Comparison of ENCODE assay signal across 25 cellular contexts in the genomic region with DNA sequence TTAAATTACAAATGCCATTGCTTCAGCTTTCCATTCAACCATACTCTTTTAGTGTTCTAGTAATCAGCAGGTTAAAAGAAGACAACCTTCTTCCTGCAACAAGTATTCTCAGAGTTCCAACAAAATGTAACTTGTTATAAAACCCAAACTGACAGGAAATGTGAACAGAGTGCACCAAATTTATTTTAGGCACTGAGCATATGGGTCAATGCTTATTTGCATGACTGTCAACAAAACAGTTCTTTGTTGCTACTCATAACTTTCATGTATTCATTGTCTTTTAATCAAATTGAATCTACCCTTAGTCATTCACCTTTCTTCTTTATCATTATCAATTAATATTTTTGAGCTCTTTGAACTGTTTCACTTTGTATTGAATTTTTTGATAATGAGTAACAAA.
"Had no signal": no experiment of that assay in that cellular context is flagged by ENCODE, and none has a peak within 500 bp of the region (broad histone marks: within the 10 kb centered on the region; RNA-seq: fewer than 3 reads in every experiment).

No MANE protein-coding gene starts in this region.

- ATAC-seq: activated CD4-positive, CD25-positive, alpha-beta regulatory T cell treated with anti-CD3 and anti-CD28 coated beads, Interleukin-2, amount 50 U/mL, for 24 hours; activated CD8-positive, alpha-beta T cell treated with anti-CD3 and anti-CD28 coated beads, Interleukin-2, amount 10 ng/mL, durations not matched to agents 7 days and 5 days; Panc1 had no signal

- DNase-seq: activated CD4-positive, alpha-beta T cell treated with anti-CD3 and anti-CD28 coated beads for 4 hours; activated CD4-positive, alpha-beta T cell treated with anti-CD3 and anti-CD28 coated beads, Interleukin-2, amount 50 U/mL, for 4 hours; activated CD8-positive, alpha-beta memory T cell treated with anti-CD3 and anti-CD28 coated beads, Interleukin-2, amount 50 U/mL, for 48 hours; activated CD8-positive, alpha-beta T cell treated with anti-CD3 and anti-CD28 coated beads, Interleukin-2, amount 10 ng/mL, durations not matched to agents 7 days and 5 days; activated naive CD4-positive, alpha-beta T cell treated with anti-CD3 and anti-CD28 coated beads, Interleukin-2, amount 50 U/mL, for 16 hours; activated naive CD8-positive, alpha-beta T cell treated with anti-CD3 and anti-CD28 coated beads, Interleukin-2, amount 10 ng/mL, durations not matched to agents 7 days and 5 days; activated T-cell treated with anti-CD3 and anti-CD28 coated beads, Interleukin-2, amount 50 U/mL, for 1 hour; aorta; caudate nucleus; colonic mucosa; MM.1S; NCI-H1105; NCI-H1436; NCI-H1694 treated with DMSO at 0.1 percent for 48 hours; NCI-H2029 treated with DMSO at 0.1 percent for 48 hours; NCI-H345; NCI-H510A; NCI-H82; OCI-M1; Right ventricle myocardium superior; SJCRH30; SK-N-SH; T-helper 1 cell had no signal
